Comparison of ENCODE assay signal across 2 cellular contexts in genomic region chr7:116166167-116166566, GRCh38.
TF ChIP-seq lines count a peak whose summit lies in the region.

No MANE protein-coding gene starts in this region.

TF ChIP-seq in IMR-90, 13 proteins besides CTCF, POLR2A, EP300 and RAD21:
- TF ChIP-seq CEBPB (IDR thresholded peaks at IDR 0.05; ENCODE audit: low read depth, low read length) = no peak
- TF ChIP-seq CHD1 (IDR thresholded peaks at IDR 0.05; ENCODE audit: low read depth, low read length) = no peak
- no peak for TF ChIP-seq FOS (IDR thresholded peaks at IDR 0.05; ENCODE audit: low read depth, low read length)
- no peak for TF ChIP-seq MXI1 (IDR thresholded peaks at IDR 0.05; ENCODE audit: borderline replicate concordance, low read depth, low read length)
- no peak for TF ChIP-seq ELK1 (IDR thresholded peaks at IDR 0.05; ENCODE audit: borderline replicate concordance, low read depth, low read length)
- TF ChIP-seq NFE2L2 (IDR thresholded peaks at IDR 0.05; ENCODE audit: low read depth, low read length) = no peak
- no peak for TF ChIP-seq SMC3 (IDR thresholded peaks at IDR 0.05; ENCODE audit: low read depth, low read length)
- TF ChIP-seq MAZ (IDR thresholded peaks at IDR 0.05; ENCODE audit: borderline replicate concordance, low read depth, low read length) = no peak
- no peak for TF ChIP-seq RCOR1 (IDR thresholded peaks at IDR 0.05; ENCODE audit: insufficient replicate concordance, low read length)
- TF ChIP-seq BHLHE40 (IDR thresholded peaks at IDR 0.05; ENCODE audit: low read depth, low read length) = no peak
- no peak for TF ChIP-seq USF2 (IDR thresholded peaks at IDR 0.05; ENCODE audit: low read depth, low read length)
- no peak for TF ChIP-seq MAFK (IDR thresholded peaks at IDR 0.05; ENCODE audit: low read depth, low read length)
- no peak for TF ChIP-seq RFX5 (IDR thresholded peaks at IDR 0.05; ENCODE audit: low read depth, low read length)

TF ChIP-seq in GM12878, 131 proteins besides CTCF, POLR2A, EP300 and RAD21:
- TF ChIP-seq NR2C1 (IDR thresholded peaks at IDR 0.05) (no peak), IKZF2 (IDR thresholded peaks at IDR 0.05) (0 out of 4 replicates have a peak, but pooled peaks of 1 of the 2 experiments have one; percentile 16), IKZF1 (conservative IDR thresholded peaks at IDR 0.05) (0 out of 2 replicates have a peak, but pooled peaks have one; percentile 33)
TF ChIP-seq in GM12878: peak in this region for 2.
